In the genomic region with DNA sequence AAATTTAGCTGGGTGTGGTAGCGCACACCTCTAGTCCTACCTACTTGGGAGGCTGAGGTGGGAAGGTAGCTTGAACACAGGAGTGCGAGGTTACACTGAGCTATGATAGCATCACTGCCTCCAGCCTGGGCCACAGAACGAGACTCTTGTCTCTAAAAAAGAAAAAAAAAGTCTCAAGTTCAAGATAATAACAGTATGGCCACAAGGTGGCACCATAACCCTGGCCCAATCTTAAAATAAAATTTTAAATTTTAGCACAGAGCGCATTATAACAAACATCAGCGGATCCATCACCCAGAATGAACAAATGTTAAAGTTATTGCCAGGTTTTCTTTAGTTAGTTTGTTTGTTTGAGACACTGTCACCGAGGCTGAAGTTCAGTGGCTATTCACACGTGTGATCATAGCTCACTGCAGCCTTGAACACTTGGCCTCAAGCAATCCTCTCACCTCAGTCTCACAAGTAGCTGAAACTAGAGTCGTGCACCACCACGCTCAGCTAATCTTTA, we compare ENCODE assay signal across 8 cellular contexts. TPM values are rescaled to one million over a fixed set of nuclear protein-coding genes. Genes with fewer than 3 reads are reported as not detected.
A peak's percentile ranks its signal among the peaks of the same experiment; 100 is the strongest.
DNase-seq lines count a peak whose midpoint lies in the region; ATAC-seq and TF ChIP-seq lines count a peak whose summit lies in the region.

No MANE protein-coding gene starts in this region.

- H3K4me1 ChIP-seq in ascending aorta, result peaks cover 5 to 7% of the 10 kb centered on the region in 2 donors
- H3K4me1 ChIP-seq in aorta (ENCODE audit: control insufficient read depth in 1 of 2, insufficient read depth in 2 of 2, low read length in 2 of 2), result no peaks in the 10 kb centered on the region

- TF ChIP-seq CTCF in ascending aorta (IDR thresholded peaks at IDR 0.05), result peak; percentile 54 to 78 (median 56)

- ATAC-seq in left lobe of liver (peak; percentile 56), aorta (ENCODE audit: low FRiP score) (no peak), GM19035 (IDR thresholded peaks at IDR 0.05; ENCODE audit: unreplicated experiment) (no peak)

- H3K9me3 ChIP-seq in ascending aorta (no peaks in the 10 kb centered on the region), aorta (ENCODE audit: control insufficient read depth, low read length) (no peaks in the 10 kb centered on the region)

- intact Hi-C loops in ascending aorta (cut with DNase I) (loop anchor here (2.0 to 5.0 kb wide), 2 partner anchors 43 to 491 kb away; no protein-coding TSS in a partner anchor), aorta (cut with DNase I) (loop anchor here (5.0 to 10.0 kb wide), 2 partner anchors 41 to 493 kb away; no protein-coding TSS in a partner anchor)

- WGBS in aorta, 2 donors, result 9 to 10% methylated on average over 9 of the region's 9 CpGs

- in situ Hi-C loops in ACHN (cut with HindIII; ENCODE audit: low pct_ligation_motif_present, low pct_unique_long_range_greater_than_20kb, low sequenced_read_pairs), result no loop called here

- H3K36me3 ChIP-seq in ascending aorta (peaks cover 4 to 17% of the 10 kb centered on the region in 2 donors), aorta (ENCODE audit: control insufficient read depth in 1 of 2, insufficient read depth in 2 of 2, low read length in 1 of 2) (no peaks in the 10 kb centered on the region)

- peak; percentile 39 for DNase-seq in ACHN
- DNase-seq in GM03348 (ENCODE audit: low spot score), result peak; percentile 58
- DNase-seq in NCI-H748 treated with DMSO at 0.1 percent for 48 hours (lab: John Stamatoyannopoulos, UW), result peak; percentile 8
- no peak for DNase-seq in ascending aorta (ENCODE audit: low spot score in 2 of 2)
- no peak for DNase-seq in left lobe of liver (ENCODE audit: low spot score)
- no peak for DNase-seq in cerebellar nuclear complex (lab: John Stamatoyannopoulos, UW)
- no peak for DNase-seq in aorta

- H3K4me3 ChIP-seq in ascending aorta, result no peak overlapping the region
- H3K4me3 ChIP-seq in aorta (ENCODE audit: low read length in 2 of 2), result no peak overlapping the region

- H3K27ac ChIP-seq in ascending aorta, result no peak overlapping the region
- no peak overlapping the region for H3K27ac ChIP-seq in aorta (ENCODE audit: low read depth in 1 of 2, low read length in 2 of 2)

- H3K27me3 ChIP-seq in ascending aorta, result peaks cover 10% of the 10 kb centered on the region
- H3K27me3 ChIP-seq in aorta (ENCODE audit: control insufficient read depth in 1 of 2, insufficient read depth in 2 of 2, low read length in 1 of 2), result no peaks in the 10 kb centered on the region

RNA-seq across cellular contexts. Expression of gene HTR6, which starts 2.9 kb away (rescaled TPM):
- not detected for total RNA-seq in ascending aorta
- not detected for total RNA-seq in left lobe of liver
- under 1 TPM in 1 of 2 donors, not detected in 1; 0.18 TPM for total RNA-seq in aorta
- polyA plus RNA-seq in aorta, result not detected

RNA-seq across cellular contexts. Expression of gene NBL1, which starts 17.7 kb away (rescaled TPM):
- total RNA-seq in ascending aorta (157 TPM), left lobe of liver (2.5 TPM), aorta (100 to 1,000 TPM; 134 to 188 TPM)
- 100 to 1,000 TPM; 133 to 166 TPM for polyA plus RNA-seq in aorta

Comparison
In these comparisons a context has a peak if more than half of its experiments do, and no peak if none do; other contexts are left out.
1. DNase-seq: peak in ACHN (single experiment), GM03348 (single experiment) and NCI-H748 treated with DMSO at 0.1 percent for 48 hours (single experiment); none in ascending aorta (0 of 2), left lobe of liver (single experiment), cerebellar nuclear complex (0 of 2) and aorta (0 of 2).
2. RNA of gene NBL1, which starts 17.7 kb away (total RNA-seq): 134 to 188 TPM in aorta and 157 TPM in ascending aorta (single experiment); 2.5 TPM in left lobe of liver (single experiment); every median in the first group is over 10 times any median in the second.